In the genomic region with DNA sequence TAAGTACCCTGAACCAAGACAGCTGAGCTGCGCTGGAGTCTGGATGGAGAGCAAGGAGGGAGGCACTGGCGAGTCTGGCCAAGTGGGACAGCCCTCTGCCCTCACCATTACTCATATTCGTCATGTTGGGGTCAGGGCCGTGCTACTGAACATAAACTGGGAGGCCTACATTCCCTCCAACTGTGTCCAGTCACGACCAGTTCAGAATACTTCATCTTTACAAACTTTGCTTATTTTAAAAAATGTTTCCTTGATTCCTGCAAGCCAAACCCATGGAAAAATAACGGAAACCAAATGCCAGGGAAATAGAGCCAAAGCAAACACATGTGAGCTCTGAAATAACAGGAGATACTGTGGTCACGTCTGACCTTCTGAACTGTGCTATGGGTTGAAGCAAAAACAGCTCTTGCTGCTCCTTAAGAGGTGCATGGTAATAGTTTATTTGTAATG, we compare ENCODE assay signal across 10 cellular contexts.
DNase-seq lines count a peak whose midpoint lies in the region; ATAC-seq and TF ChIP-seq lines count a peak whose summit lies in the region.
"Had no signal": no experiment of that assay in that cellular context is flagged by ENCODE, and none has a peak within 500 bp of the region (broad histone marks: within the 10 kb centered on the region; RNA-seq: fewer than 3 reads in every experiment).

No MANE protein-coding gene starts in this region.

- TF ChIP-seq POLR2A in breast epithelium (IDR thresholded peaks at IDR 0.05) = no peak
- no peak for TF ChIP-seq POLR2A in uterus (IDR thresholded peaks at IDR 0.05)
- TF ChIP-seq POLR2A in sigmoid colon (IDR thresholded peaks at IDR 0.05) = no peak

- no peaks in the 10 kb centered on the region for H3K9me3 Mint-ChIP-seq in MCF 10A (ENCODE audit: unreplicated experiment)

- in situ Hi-C loops in astrocyte of the spinal cord (cut with HindIII; ENCODE audit: low sequenced_read_pairs) = no loop called here

- DNase-seq in MCF 10A (ENCODE audit: unreplicated experiment) (peak; percentile 55), breast epithelium (ENCODE audit: low spot score in 2 of 2) (no peak), astrocyte of the spinal cord (ENCODE audit: low read depth, low spot score) (peak; percentile 99), left kidney (ENCODE audit: low read depth, low spot score) (peak; percentile 82), uterus (peak; percentile 23 to 43), sigmoid colon (no peak), activated gamma-delta T cell treated with Interleukin-2 at 50 U/mL for 16 hours (no peak)
- DNase-seq: NCI-H1930 had no signal

- TF ChIP-seq EP300 in sigmoid colon (IDR thresholded peaks at IDR 0.05) = no peak

- POLR2A ChIA-PET in MCF 10A (lab: Yijun Ruan, JAX) = no interaction called here

- CTCF ChIA-PET in MCF 10A (lab: Yijun Ruan, JAX) = interaction anchor here (0.5 to 4.0 kb wide), 6 partner anchors 8 to 943 kb away, joined by 3 to 20 read pairs (median 4); no protein-coding TSS in a partner anchor

- intact Hi-C loops in MCF 10A (cut with micrococcal nuclease) = no loop called here
- intact Hi-C loops in breast epithelium (cut with DNase I; ENCODE audit: low total_unique reads) = no loop called here
- intact Hi-C loops in uterus (cut with DNase I; ENCODE audit: low total_unique reads) = no loop called here
- intact Hi-C loops in sigmoid colon (cut with DNase I) = loop anchor here (5.0 kb wide), 1 partner anchor 100 kb away; no protein-coding TSS in a partner anchor

- no peaks in the 10 kb centered on the region for H3K27me3 ChIP-seq in breast epithelium
- H3K27me3 ChIP-seq in uterus = no peaks in the 10 kb centered on the region
- H3K27me3 ChIP-seq in sigmoid colon = no peaks in the 10 kb centered on the region
- H3K27me3 ChIP-seq: vagina had no signal

- H3K27ac ChIP-seq in breast epithelium (peak overlapping the region in 1 of 2 donors; percentile 35), uterus (no peak overlapping the region), sigmoid colon (peak overlapping the region in 1 of 4 donors; percentile 12)
- H3K27ac ChIP-seq: vagina had no signal

- ATAC-seq in GM18909 (IDR thresholded peaks at IDR 0.05; ENCODE audit: poor library complexity, unreplicated experiment) = no peak

- H3K4me3 ChIP-seq in breast epithelium = no peak overlapping the region
- no peak overlapping the region for H3K4me3 ChIP-seq in astrocyte of the spinal cord (ENCODE audit: low read depth, low read length)
- H3K4me3 ChIP-seq in uterus = no peak overlapping the region
- no peak overlapping the region for H3K4me3 ChIP-seq in sigmoid colon
- H3K4me3 ChIP-seq: vagina had no signal

- H3K36me3 ChIP-seq in breast epithelium = no peaks in the 10 kb centered on the region
- H3K36me3 ChIP-seq in uterus = no peaks in the 10 kb centered on the region
- no peaks in the 10 kb centered on the region for H3K36me3 ChIP-seq in sigmoid colon
- H3K36me3 ChIP-seq: vagina had no signal

- H3K36me3 Mint-ChIP-seq in MCF 10A (ENCODE audit: insufficient read depth, unreplicated experiment) = no peaks in the 10 kb centered on the region

- H3K27me3 Mint-ChIP-seq in MCF 10A (ENCODE audit: insufficient read depth, unreplicated experiment) = peaks cover 9% of the 10 kb centered on the region

- no peaks in the 10 kb centered on the region for H3K9me3 ChIP-seq in breast epithelium
- H3K9me3 ChIP-seq in uterus = no peaks in the 10 kb centered on the region
- H3K9me3 ChIP-seq in sigmoid colon = no peaks in the 10 kb centered on the region
- H3K9me3 ChIP-seq: vagina had no signal

- TF ChIP-seq CTCF in MCF 10A (IDR thresholded peaks at IDR 0.05; ENCODE audit: unreplicated experiment) (no peak), breast epithelium (IDR thresholded peaks at IDR 0.05) (no peak), astrocyte of the spinal cord (IDR thresholded peaks at IDR 0.05; ENCODE audit: low read depth, low read length) (no peak), uterus (IDR thresholded peaks at IDR 0.05) (no peak), sigmoid colon (IDR thresholded peaks at IDR 0.05) (no peak)

- H3K4me1 ChIP-seq in breast epithelium (no peaks in the 10 kb centered on the region), uterus (peaks cover 0 to 5% of the 10 kb centered on the region in 2 donors), sigmoid colon (peaks cover 0 to 14% (median 0%) of the 10 kb centered on the region in 4 donors)
- H3K4me1 ChIP-seq: vagina had no signal

- H3K4me3 Mint-ChIP-seq in MCF 10A (ENCODE audit: unreplicated experiment) = no peak overlapping the region

- H3K27ac Mint-ChIP-seq in MCF 10A (ENCODE audit: low read depth, unreplicated experiment) = no peak overlapping the region

- H3K4me1 Mint-ChIP-seq in MCF 10A (ENCODE audit: insufficient read depth, unreplicated experiment) = peaks cover 6% of the 10 kb centered on the region

- WGBS in sigmoid colon, 2 donors = 54 to 56% methylated on average over 7 of the region's 7 CpGs

- no TSS peak for BruUV-seq in MCF 10A (replicated peaks; lab: Mats Ljungman, UMichigan)

Comparison
In these comparisons a context has a peak if more than half of its experiments do, and no peak if none do; other contexts are left out.
1. DNase-seq: peak in MCF 10A (single experiment), astrocyte of the spinal cord (single experiment), left kidney (single experiment) and uterus (2 of 2); none in breast epithelium (0 of 2), sigmoid colon (single experiment) and activated gamma-delta T cell treated with Interleukin-2 at 50 U/mL for 16 hours (single experiment).